In genomic region chr17:64773836-64774761, GRCh38 we compare ENCODE assay signal across 8 cellular contexts.
DNase-seq lines count a peak whose midpoint lies in the region; ATAC-seq, FAIRE-seq and TF ChIP-seq lines count a peak whose summit lies in the region.

No MANE protein-coding gene starts in this region.

- WGBS in small intestine, 3 donors, result 40 to 58% (median 55%) methylated on average over 16 to 18 of the region's 18 CpGs

- peak; percentile 64 for TF ChIP-seq CTCF in foreskin fibroblast (IDR thresholded peaks at IDR 0.05; ENCODE audit: low read depth, low read length)

- H3K27me3 ChIP-seq in small intestine (ENCODE audit: control insufficient read depth in 2 of 2, insufficient read depth in 2 of 2, low read length in 2 of 2), result no peaks in the 10 kb centered on the region

- peak overlapping the region; percentile 24 to 53 for H3K27ac ChIP-seq in small intestine (ENCODE audit: low read depth in 1 of 2, low read length in 1 of 2)

- no peaks in the 10 kb centered on the region for H3K36me3 ChIP-seq in small intestine (ENCODE audit: control insufficient read depth in 2 of 2, insufficient read depth in 2 of 2, low read length in 2 of 2)

- no peaks in the 10 kb centered on the region for H3K9me3 ChIP-seq in small intestine (ENCODE audit: control insufficient read depth, low read depth)

- no peak overlapping the region for H3K4me3 ChIP-seq in foreskin fibroblast (ENCODE audit: low read depth in 1 of 2, low read length in 2 of 2)
- H3K4me3 ChIP-seq in small intestine (ENCODE audit: low read depth in 1 of 2, low read length in 2 of 2), result peak overlapping the region; percentile 17 to 44

- FAIRE-seq in small intestine (lab: Jason Lieb, UNC), result no peak

- DNase-seq in Daoy (ENCODE audit: low read depth) (peak; percentile 77), HT1080 (ENCODE audit: low read depth) (peak; percentile 63), RPMI8226 (peak; percentile 83), foreskin fibroblast (peak; percentile 53 to 76), small intestine (peak; percentile 68), T-helper 9 cell (no peak)

- no peak for ATAC-seq in GM19452 (IDR thresholded peaks at IDR 0.05; ENCODE audit: unreplicated experiment)
- ATAC-seq in GM19395 (IDR thresholded peaks at IDR 0.05; ENCODE audit: unreplicated experiment), result no peak

- no peaks in the 10 kb centered on the region for H3K4me1 ChIP-seq in small intestine (ENCODE audit: control insufficient read depth in 2 of 2, insufficient read depth in 1 of 2, low read depth in 1 of 2, low read length in 1 of 2)

Comparison
In these comparisons a context has a peak if more than half of its experiments do, and no peak if none do; other contexts are left out.
1. H3K4me3 ChIP-seq: peak in small intestine (2 of 2); none in foreskin fibroblast (0 of 2).